ENCODE assay signal across 8 cellular contexts in the genomic region with DNA sequence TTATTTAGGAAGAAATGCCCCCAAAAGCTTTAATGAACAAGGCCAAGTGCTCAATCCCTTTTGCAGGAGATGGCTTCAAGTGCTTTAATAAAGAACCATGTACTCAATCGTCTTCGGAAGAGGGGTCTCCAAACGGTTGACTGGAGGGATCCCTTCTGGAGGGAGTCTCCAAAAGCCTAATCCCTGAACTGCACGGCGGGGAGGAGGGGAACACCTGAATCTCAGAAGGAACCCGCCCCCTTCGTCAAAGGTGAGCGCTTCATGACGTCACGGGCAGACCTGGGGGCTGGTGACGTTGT. TPM values are rescaled to one million over a fixed set of nuclear protein-coding genes. Genes with fewer than 3 reads are reported as not detected.
DNase-seq lines count a peak whose midpoint lies in the region; ATAC-seq and TF ChIP-seq lines count a peak whose summit lies in the region.

No MANE protein-coding gene starts in this region.

- peak; percentile 79 for DNase-seq in NCI-H2029 (lab: John Stamatoyannopoulos, UW)
- no peak for DNase-seq in NCI-H2029 treated with DMSO at 0.1 percent for 48 hours (lab: John Stamatoyannopoulos, UW)
- DNase-seq in activated CD4-positive, alpha-beta T cell treated with anti-CD3 and anti-CD28 coated beads, Interleukin-2, amount 50 U/mL, for 4 hours: peak; percentile 82 to 83
- peak in 1 of 5 donors; percentile 81 for DNase-seq in ovary
- no peak for DNase-seq in OCI-M2 (lab: John Stamatoyannopoulos, UW; ENCODE audit: unreplicated experiment)
- no peak for DNase-seq in NCI-H1092 (lab: John Stamatoyannopoulos, UW)

- ATAC-seq in HG02759 (IDR thresholded peaks at IDR 0.05; ENCODE audit: unreplicated experiment): no peak

- 0% methylated on average over 11 of the region's 11 CpGs for WGBS in esophagus, 2 donors
- WGBS in ovary, 3 donors: 0% methylated on average over 10 to 11 of the region's 11 CpGs

- H3K27me3 ChIP-seq in esophagus (ENCODE audit: control insufficient read depth in 1 of 2, insufficient read depth in 2 of 2, low read length in 2 of 2) (no peaks in the 10 kb centered on the region), ovary (no peaks in the 10 kb centered on the region)

- H3K9me3 ChIP-seq in esophagus (ENCODE audit: control insufficient read depth in 2 of 2, insufficient read depth in 1 of 2, low read depth in 1 of 2, low read length in 1 of 2) (no peaks in the 10 kb centered on the region), ovary (no peaks in the 10 kb centered on the region)

- H3K27ac ChIP-seq in esophagus (ENCODE audit: low read depth in 2 of 2, low read length in 1 of 2): peak overlapping the region; percentile 97 to 98
- peak overlapping the region; percentile 91 to 99 for H3K27ac ChIP-seq in ovary

- H3K4me1 ChIP-seq in esophagus (ENCODE audit: control insufficient read depth in 2 of 2, insufficient read depth in 2 of 2, low read length in 1 of 2): peaks cover 0 to 9% of the 10 kb centered on the region in 2 donors
- peaks cover 3% of the 10 kb centered on the region for H3K4me1 ChIP-seq in ovary (ENCODE audit: insufficient read depth)

- TF ChIP-seq EP300 in ovary (IDR thresholded peaks at IDR 0.05): no peak

- peak overlapping the region; percentile 82 to 84 for H3K4me3 ChIP-seq in esophagus (ENCODE audit: low read depth in 1 of 2, low read length in 2 of 2)
- peak overlapping the region; percentile 68 for H3K4me3 ChIP-seq in ovary

- H3K36me3 ChIP-seq in esophagus (ENCODE audit: control insufficient read depth in 2 of 2, insufficient read depth in 2 of 2, low read length in 1 of 2) (peaks cover 4 to 32% of the 10 kb centered on the region in 2 donors), ovary (no peaks in the 10 kb centered on the region)

- intact Hi-C loops in ovary (cut with DNase I): loop anchor here in 1 of 4 donors (10.0 kb wide), 1 partner anchor 144 kb away; a partner anchor contains a TSS

- no peak for TF ChIP-seq POLR2A in ovary (IDR thresholded peaks at IDR 0.05)

- no peak for TF ChIP-seq CTCF in ovary (IDR thresholded peaks at IDR 0.05)

RNA-seq across cellular contexts. Expression of a gene that starts 0.5 kb away (rescaled TPM):
- polyA plus RNA-seq in esophagus (10 to 100 TPM; 41.8 to 43.0 TPM), ovary (10 to 100 TPM; 52.7 to 78.1 TPM)
- 10 to 100 TPM; 31.0 to 60.2 (median 47.4) TPM for total RNA-seq in ovary

RNA-seq across cellular contexts. Expression of a gene that starts 0.8 kb away (rescaled TPM):
- polyA plus RNA-seq in esophagus (10 to 100 TPM; 15.6 to 22.7 TPM), ovary (10 to 100 TPM; 43.5 to 48.8 TPM)
- 10 to 100 TPM; 27.7 to 62.9 (median 59.9) TPM for total RNA-seq in ovary

RNA-seq across cellular contexts. Expression of a gene that starts 16.2 kb away (rescaled TPM):
- polyA plus RNA-seq in esophagus (100 to 1,000 TPM; 249 to 382 TPM), ovary (100 to 1,000 TPM; 204 to 320 TPM)
- 100 to 1,000 TPM in 6 of 7 donors, 10 to 100 TPM in 1; 78.1 to 995 (median 152) TPM for total RNA-seq in ovary

RNA-seq across cellular contexts. Expression of a gene that starts 22.1 kb away (rescaled TPM):
- polyA plus RNA-seq in esophagus (1 to 10 TPM; 3.8 to 9.2 TPM), ovary (10 to 100 TPM; 12.9 to 23.0 TPM)
- 10 to 100 TPM in 6 of 7 donors, 1 to 10 TPM in 1; 8.6 to 68.0 (median 33.9) TPM for total RNA-seq in ovary

RNA-seq across cellular contexts. Expression of a gene that starts 45.3 kb away (rescaled TPM):
- polyA plus RNA-seq in esophagus (1,000 to 10,000 TPM; 1,628 to 3,096 TPM), ovary (1,000 to 10,000 TPM; 2,348 to 7,403 TPM)
- 1,000 to 10,000 TPM; 3,321 to 5,287 (median 4,531) TPM for total RNA-seq in ovary

Comparison
In these comparisons a context has a peak if more than half of its experiments do, and no peak if none do; other contexts are left out.
1. DNase-seq: peak in NCI-H2029 (single experiment) and activated CD4-positive, alpha-beta T cell treated with anti-CD3 and anti-CD28 coated beads, Interleukin-2, amount 50 U/mL, for 4 hours (2 of 2); none in NCI-H2029 treated with DMSO at 0.1 percent for 48 hours (single experiment), OCI-M2 (single experiment) and NCI-H1092 (single experiment).